ENCODE assay signal across 13 cellular contexts in the genomic region with DNA sequence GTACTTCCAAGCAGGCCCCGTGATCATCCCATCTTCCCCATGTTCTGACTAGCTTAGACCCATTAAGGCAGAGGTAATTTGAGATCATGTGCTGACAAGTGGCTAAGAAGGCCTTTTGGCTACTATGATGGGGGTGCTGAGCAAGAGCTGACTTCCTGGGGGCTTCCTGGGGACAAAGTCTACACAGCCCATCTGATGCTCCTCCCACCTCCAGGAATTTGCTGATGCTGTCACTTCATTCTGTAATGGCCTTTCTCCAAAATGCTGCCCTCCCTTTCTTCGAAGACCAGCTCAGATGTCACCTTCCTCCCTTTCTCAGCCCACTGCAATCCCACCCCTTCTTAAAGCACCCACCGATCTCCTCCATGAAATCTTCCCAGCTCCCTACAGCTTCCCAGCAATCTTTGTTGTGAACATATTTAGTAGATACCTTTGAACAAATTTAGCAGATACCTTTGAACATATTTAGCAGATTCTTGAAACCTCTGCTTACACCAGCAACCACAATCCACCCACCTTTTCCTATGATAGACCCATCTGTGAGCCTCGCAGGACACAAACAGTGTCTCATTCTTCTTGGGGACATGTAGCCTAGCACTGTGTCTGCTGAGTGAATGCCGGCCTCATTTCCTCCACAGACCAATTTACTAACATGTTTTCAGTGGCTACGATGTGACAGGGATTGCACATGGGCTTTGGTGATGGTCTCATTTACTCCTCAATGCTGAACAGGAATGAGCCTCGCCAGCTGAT.
DNase-seq lines count a peak whose midpoint lies in the region; ATAC-seq, FAIRE-seq and TF ChIP-seq lines count a peak whose summit lies in the region.
"Had no signal": no experiment of that assay in that cellular context is flagged by ENCODE, and none has a peak within 500 bp of the region (broad histone marks: within the 10 kb centered on the region; RNA-seq: fewer than 3 reads in every experiment).

No MANE protein-coding gene starts in this region.

- DNase-seq in GM18507 (ENCODE audit: extremely low spot score, insufficient read length, low read depth) (no peak), esophagus muscularis mucosa (ENCODE audit: extremely low spot score) (peak; percentile 86), MV-4-11 (lab: John Stamatoyannopoulos, UW) (no peak), EL (no peak), AML-193 (lab: John Stamatoyannopoulos, UW) (no peak)
- DNase-seq in stimulated activated CD4-positive, alpha-beta T cell treated with anti-CD3 and anti-CD28 coated beads, Interleukin-4, amount 100 ng/mL, for 4 hours = no peak
- DNase-seq: activated B cell treated with CpG ODN at 0.5 μM for 24 hours; activated CD8-positive, alpha-beta memory T cell treated with anti-CD3 and anti-CD28 coated beads, Interleukin-2, amount 50 U/mL, for 48 hours; heart right ventricle; NCI-H2081 treated with DMSO at 0.1 percent for 48 hours had no signal

- TF ChIP-seq EP300 in esophagus muscularis mucosa (IDR thresholded peaks at IDR 0.05) = no peak

- TF ChIP-seq CTCF in esophagus muscularis mucosa (IDR thresholded peaks at IDR 0.05) = no peak

- ATAC-seq in GM21367 (IDR thresholded peaks at IDR 0.05; ENCODE audit: unreplicated experiment) = peak; percentile 62
- ATAC-seq in HG03025 (IDR thresholded peaks at IDR 0.05; ENCODE audit: low FRiP score, unreplicated experiment) = peak; percentile 95
- ATAC-seq: heart right ventricle had no signal

- no peaks in the 10 kb centered on the region for H3K9me3 ChIP-seq in esophagus muscularis mucosa
- H3K9me3 ChIP-seq: heart right ventricle had no signal

- no peaks in the 10 kb centered on the region for H3K27me3 ChIP-seq in esophagus muscularis mucosa

- WGBS in esophagus muscularis mucosa = 87% methylated on average over 7 of the region's 7 CpGs

- intact Hi-C loops in esophagus muscularis mucosa (cut with DNase I) = no loop called here

- no peaks in the 10 kb centered on the region for H3K4me1 ChIP-seq in esophagus muscularis mucosa
- H3K4me1 ChIP-seq: heart right ventricle had no signal

- H3K27ac ChIP-seq in esophagus muscularis mucosa (replicated peaks in 1 of 4) = no peak overlapping the region
- H3K27ac ChIP-seq: heart right ventricle, SK-N-MC had no signal

- TF ChIP-seq POLR2A in esophagus muscularis mucosa (IDR thresholded peaks at IDR 0.05; ENCODE audit: low read depth) = no peak

- H3K4me3 ChIP-seq in esophagus muscularis mucosa = no peak overlapping the region
- H3K4me3 ChIP-seq: heart right ventricle, SK-N-MC had no signal

- H3K36me3 ChIP-seq in esophagus muscularis mucosa = no peaks in the 10 kb centered on the region
- H3K36me3 ChIP-seq: heart right ventricle had no signal

- peak; percentile 81 for FAIRE-seq in GM18507 (lab: Jason Lieb, UNC)
